Comparison of ENCODE assay signal across 8 cellular contexts in genomic region chr1:91754348-91754747, GRCh38.
DNase-seq lines count a peak whose midpoint lies in the region; ATAC-seq and TF ChIP-seq lines count a peak whose summit lies in the region.

No MANE protein-coding gene starts in this region.

- intact Hi-C loops in lower lobe of right lung (cut with DNase I) (no loop called here), posterior cingulate gyrus (cut with DNase I) (no loop called here)

- H3K27ac Mint-ChIP-seq in T-helper 17 cell, result peak overlapping the region; percentile 34

- no peak overlapping the region for H3K4me3 ChIP-seq in lower lobe of right lung

- no peaks in the 10 kb centered on the region for H3K27me3 Mint-ChIP-seq in T-helper 17 cell

- no peaks in the 10 kb centered on the region for H3K36me3 Mint-ChIP-seq in T-helper 17 cell (ENCODE audit: low read depth)

- H3K9me3 ChIP-seq in T-helper 17 cell (ENCODE audit: control insufficient read depth, low read length, poor library complexity, severe bottlenecking), result peaks cover 2% of the 10 kb centered on the region
- no peaks in the 10 kb centered on the region for H3K9me3 ChIP-seq in lower lobe of right lung

- DNase-seq in T-helper 17 cell, result no peak
- DNase-seq in lower lobe of right lung, result no peak
- no peak for DNase-seq in posterior cingulate gyrus
- no peak for DNase-seq in SHP77 treated with DMSO at 0.1 percent for 48 hours (lab: John Stamatoyannopoulos, UW)
- DNase-seq in cerebellum (ENCODE audit: low spot score), result no peak

- H3K27ac ChIP-seq in lower lobe of right lung, result peak overlapping the region; percentile 9

- no peak for TF ChIP-seq CTCF in lower lobe of right lung (IDR thresholded peaks at IDR 0.05)

- H3K4me1 ChIP-seq in lower lobe of right lung, result peaks cover 42% of the 10 kb centered on the region

- no peak overlapping the region for H3K4me3 Mint-ChIP-seq in T-helper 17 cell

- ATAC-seq in GM18499 (IDR thresholded peaks at IDR 0.05; ENCODE audit: insufficient read depth, unreplicated experiment) (peak; percentile 40), GM21786 (IDR thresholded peaks at IDR 0.05; ENCODE audit: unreplicated experiment) (peak; percentile 50), T-helper 17 cell (no peak), lower lobe of right lung (peak in 1 of 2 donors; percentile 15), HG03571 (IDR thresholded peaks at IDR 0.05; ENCODE audit: unreplicated experiment) (no peak)

- H3K27me3 ChIP-seq in lower lobe of right lung (ENCODE audit: low read depth), result no peaks in the 10 kb centered on the region

- peaks cover 21% of the 10 kb centered on the region for H3K4me1 Mint-ChIP-seq in T-helper 17 cell

- peaks cover 8% of the 10 kb centered on the region for H3K36me3 ChIP-seq in lower lobe of right lung

Comparison
In these comparisons a context has a peak if more than half of its experiments do, and no peak if none do; other contexts are left out.
1. ATAC-seq: peak in GM18499 (single experiment) and GM21786 (single experiment); none in T-helper 17 cell (single experiment) and HG03571 (single experiment).